8 cellular contexts compared by ENCODE assay signal in genomic region chr2:99335911-99336779, GRCh38. TPM values are rescaled to one million over a fixed set of nuclear protein-coding genes. Genes with fewer than 3 reads are reported as not detected.
DNase-seq lines count a peak whose midpoint lies in the region; ATAC-seq and TF ChIP-seq lines count a peak whose summit lies in the region.

TSS of gene TXNDC9 (minus strand) at chr2:99336333. CDS start at chr2:99333210, 3,123 bp downstream.

- no peaks in the 10 kb centered on the region for H3K27me3 ChIP-seq in right cardiac atrium (ENCODE audit: control insufficient read depth, insufficient read depth)
- no peaks in the 10 kb centered on the region for H3K27me3 ChIP-seq in vagina

- under 1% methylated on average over 59 of the region's 59 CpGs for WGBS in right cardiac atrium

- ATAC-seq in GM18502 (IDR thresholded peaks at IDR 0.05; ENCODE audit: poor library complexity, unreplicated experiment) (peak; percentile 76), HG02943 (IDR thresholded peaks at IDR 0.05; ENCODE audit: low read depth, unreplicated experiment) (peak; percentile 73), right cardiac atrium (peak; percentile 94 to 96)

- H3K27ac ChIP-seq in right cardiac atrium (ENCODE audit: low read length) (peak within 1 kb of the TSS; percentile 98), vagina (peak within 1 kb of the TSS; percentile 91)

- no peak for TF ChIP-seq CTCF in vagina (IDR thresholded peaks at IDR 0.05)

- peaks cover 0 to 21% of the 10 kb centered on the region in 2 donors for H3K36me3 ChIP-seq in vagina

- no peaks in the 10 kb centered on the region for H3K9me3 ChIP-seq in right cardiac atrium (ENCODE audit: control insufficient read depth, low read length)
- H3K9me3 ChIP-seq in vagina = no peaks in the 10 kb centered on the region

- H3K4me1 ChIP-seq in right cardiac atrium (ENCODE audit: control insufficient read depth, insufficient read depth, low read length) (peaks cover 2% of the 10 kb centered on the region), vagina (peaks cover 34% of the 10 kb centered on the region)

- DNase-seq in NCI-H187 (lab: John Stamatoyannopoulos, UW) = peak; percentile 96 to 97
- DNase-seq in T-helper 2 cell = peak; percentile 94 to 99 (median 97)
- DNase-seq in anterior cingulate cortex (lab: John Stamatoyannopoulos, UW) = peak; percentile 90 to 99 (median 97)
- peak; percentile 99 for DNase-seq in right cardiac atrium
- DNase-seq in putamen (ENCODE audit: low spot score) = peak; percentile 99
- peak; percentile 99 for DNase-seq in vagina (ENCODE audit: extremely low spot score in 2 of 2)

- intact Hi-C loops in right cardiac atrium (cut with DNase I) = loop anchor here in 3 of 4 donors (5.0 to 10.0 kb wide), 4 partner anchors 151 to 159 kb away; partner anchors contain the start of genes MITD1 (in 2 of the 3), MRPL30 (in 2 of the 3) and REV1 (in 2 of the 3)
- intact Hi-C loops in vagina (cut with DNase I) = no loop called here

- peak in 1 of 2 donors; percentile 29 for TF ChIP-seq POLR2A in vagina (IDR thresholded peaks at IDR 0.05)

- H3K4me3 ChIP-seq in right cardiac atrium (ENCODE audit: low read length) = peak within 1 kb of the TSS; percentile 84
- H3K4me3 ChIP-seq in vagina = peak within 1 kb of the TSS; percentile 78 to 97

RNA-seq across cellular contexts. Expression of gene TXNDC9, which starts in this region (rescaled TPM):
- total RNA-seq in right cardiac atrium (10 to 100 TPM; 18.7 to 22.4 (median 20.2) TPM), vagina (37.1 TPM)
- polyA plus RNA-seq in right cardiac atrium = 22.5 TPM

Comparison
In these comparisons a context has a peak if more than half of its experiments do, and no peak if none do; other contexts are left out.
1. Peak in every context shown above with its lines: DNase-seq, ATAC-seq, H3K4me3 ChIP-seq and H3K27ac ChIP-seq.